In genomic region chr17:40316571-40317344, GRCh38 we compare ENCODE assay signal across 8 cellular contexts. TPM values are rescaled to one million over a fixed set of nuclear protein-coding genes. Genes with fewer than 3 reads are reported as not detected.
DNase-seq lines count a peak whose midpoint lies in the region; ATAC-seq, FAIRE-seq and TF ChIP-seq lines count a peak whose summit lies in the region.

No MANE protein-coding gene starts in this region.

- intact Hi-C loops in dorsolateral prefrontal cortex (cut with DNase I), result no loop called here

- TF ChIP-seq POLR2A in erythroblast (IDR thresholded peaks at IDR 0.05; ENCODE audit: low read length), result no peak

- ATAC-seq in memory B cell (ENCODE audit: low read depth) (no peak), HG02973 (IDR thresholded peaks at IDR 0.05; ENCODE audit: unreplicated experiment) (no peak)

- H3K36me3 Mint-ChIP-seq in memory B cell, result no peaks in the 10 kb centered on the region

- no peak for TF ChIP-seq CTCF in dorsolateral prefrontal cortex (IDR thresholded peaks at IDR 0.05 in 54 of 56, conservative IDR thresholded peaks at IDR 0.05 in 2 of 56; ENCODE audit: low read depth in 1 of 56, partially characterized antibody in 56 of 56)

- peaks cover 58% of the 10 kb centered on the region for H3K4me1 Mint-ChIP-seq in memory B cell

- H3K27ac ChIP-seq in dorsolateral prefrontal cortex, result peak overlapping the region in 20 of 59 donors; percentile 1 to 82 (median 40)

- peak overlapping the region in 32 of 59 donors; percentile 1 to 98 (median 58) for H3K4me3 ChIP-seq in dorsolateral prefrontal cortex

- peaks cover 0 to 4% (median 0%) of the 10 kb centered on the region in 45 donors for H3K27me3 ChIP-seq in dorsolateral prefrontal cortex

- H3K27me3 Mint-ChIP-seq in memory B cell, result no peaks in the 10 kb centered on the region

- peak; percentile 88 for FAIRE-seq in urothelium cell line (lab: Jason Lieb, UNC)

- H3K9me3 Mint-ChIP-seq in memory B cell, result no peaks in the 10 kb centered on the region

- DNase-seq in EH (ENCODE audit: low read depth), result peak; percentile 85
- peak; percentile 37 for DNase-seq in NCI-H774 (lab: John Stamatoyannopoulos, UW)
- peak in 4 of 10 donors; percentile 21 to 40 (median 39) for DNase-seq in dorsolateral prefrontal cortex
- DNase-seq in memory B cell (ENCODE audit: low spot score in 2 of 2), result no peak
- peak; percentile 81 for DNase-seq in urothelium cell line (ENCODE audit: low spot score)
- DNase-seq in NAMALWA (ENCODE audit: low spot score), result no peak
- DNase-seq in erythroblast (lab: John Stamatoyannopoulos, UW), result no peak

- peak overlapping the region; percentile 86 for H3K4me3 Mint-ChIP-seq in memory B cell

- no peak overlapping the region for H3K27ac Mint-ChIP-seq in memory B cell

RNA-seq across cellular contexts. Expression of gene RARA, which starts 7.8 kb away (rescaled TPM):
- total RNA-seq in dorsolateral prefrontal cortex, result 10 to 100 TPM; 10.4 to 38.8 (median 22.5) TPM

RNA-seq across cellular contexts. Expression of gene CDC6, which starts 29.1 kb away (rescaled TPM):
- 10 to 100 TPM in 12 of 120 experiments, 1 to 10 TPM in 108; 1.0 to 12.6 (median 6.7) TPM for total RNA-seq in dorsolateral prefrontal cortex

RNA-seq across cellular contexts. Expression of gene GJD3, which starts 47.8 kb away (rescaled TPM):
- 1 to 10 TPM in 4 of 120 experiments, under 1 TPM in 18, not detected in 98; 0.48 to 1.7 (median 0.75) TPM for total RNA-seq in dorsolateral prefrontal cortex

Comparison
In these comparisons a context has a peak if more than half of its experiments do, and no peak if none do; other contexts are left out.
1. DNase-seq: peak in EH (single experiment), NCI-H774 (single experiment) and urothelium cell line (single experiment); none in memory B cell (0 of 2), NAMALWA (single experiment) and erythroblast (0 of 2).